Comparison of ENCODE assay signal across 20 cellular contexts in the genomic region with DNA sequence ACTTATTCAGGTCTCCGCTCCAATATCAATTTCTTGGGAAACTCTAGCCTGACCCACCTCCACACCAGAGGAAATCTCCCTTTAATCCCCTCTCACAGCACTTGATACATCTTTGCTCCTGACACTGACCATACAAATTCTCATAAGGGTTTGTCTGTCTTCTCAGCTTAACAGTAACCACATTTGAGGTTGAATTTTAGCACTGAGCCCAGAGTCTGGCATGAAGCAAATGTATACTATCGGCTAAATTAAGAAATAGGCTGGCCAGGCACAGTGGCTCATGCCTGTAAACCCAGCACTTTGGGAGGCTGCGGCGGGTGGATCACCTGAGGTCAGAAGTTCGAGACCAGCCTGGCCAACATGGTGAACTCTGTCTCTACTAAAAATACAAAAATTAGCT. TPM values are rescaled to one million over a fixed set of nuclear protein-coding genes. Genes with fewer than 3 reads are reported as not detected.
DNase-seq lines count a peak whose midpoint lies in the region; ATAC-seq and TF ChIP-seq lines count a peak whose summit lies in the region.
"Had no signal": no experiment of that assay in that cellular context is flagged by ENCODE, and none has a peak within 500 bp of the region (broad histone marks: within the 10 kb centered on the region; RNA-seq: fewer than 3 reads in every experiment).

No MANE protein-coding gene starts in this region.

- no peaks in the 10 kb centered on the region for H3F3A ChIP-seq in neural progenitor cell (ENCODE audit: low read depth)

- H3K9ac ChIP-seq in IMR-90 (ENCODE audit: low read depth, low read length) (no peak overlapping the region), neural progenitor cell (no peak overlapping the region)

- H3K27ac Mint-ChIP-seq in neural progenitor cell = no peak overlapping the region
- H3K27ac Mint-ChIP-seq: CD8-positive, alpha-beta T cell; GM23338 had no signal

- H2BK20ac ChIP-seq in IMR-90 (ENCODE audit: low read depth, low read length) = peak overlapping the region; percentile 68; the same call in 1 of the 2 replicates

- H3K9me3 ChIP-seq in IMR-90 (ENCODE audit: control insufficient read depth, insufficient read depth, low read length) = no peaks in the 10 kb centered on the region
- no peaks in the 10 kb centered on the region for H3K9me3 ChIP-seq in ascending aorta
- H3K9me3 ChIP-seq in right lobe of liver = no peaks in the 10 kb centered on the region
- H3K9me3 ChIP-seq in neural progenitor cell (ENCODE audit: low read depth) = no peaks in the 10 kb centered on the region
- H3K9me3 ChIP-seq: BE2C had no signal

- H3K4me1 Mint-ChIP-seq in neural progenitor cell = no peaks in the 10 kb centered on the region
- H3K4me1 Mint-ChIP-seq: GM23338 had no signal

- peak overlapping the region; percentile 49; the same call in 1 of the 2 replicates for H2BK120ac ChIP-seq in IMR-90 (ENCODE audit: low read depth, low read length)

- peaks cover 30% of the 10 kb centered on the region for H3K36me3 Mint-ChIP-seq in neural progenitor cell

- H2AFZ ChIP-seq in IMR-90 (replicated peaks; ENCODE audit: low read length, poor library complexity) = no peak overlapping the region
- H2AFZ ChIP-seq in neural progenitor cell (replicated peaks) = no peak overlapping the region
- H2AFZ ChIP-seq: GM23338 had no signal

- no peak for TF ChIP-seq POLR2A in IMR-90 (IDR thresholded peaks at IDR 0.05; ENCODE audit: low read depth, low read length)
- TF ChIP-seq POLR2A in right lobe of liver (IDR thresholded peaks at IDR 0.05) = no peak

- H2AK5ac ChIP-seq in IMR-90 (ENCODE audit: low read depth, low read length) = no peak overlapping the region

- H3K4me2 ChIP-seq in IMR-90 (ENCODE audit: low read depth, low read length) = no peak overlapping the region
- no peak overlapping the region for H3K4me2 ChIP-seq in neural progenitor cell
- H3K4me2 ChIP-seq: GM23338 had no signal

- no peak overlapping the region for H3K56ac ChIP-seq in IMR-90 (ENCODE audit: extremely low read depth, insufficient read depth, low read length)

- H2BK15ac ChIP-seq in IMR-90 (ENCODE audit: low read depth, low read length) = no peak overlapping the region

- intact Hi-C loops in IMR-90 (cut with micrococcal nuclease) = no loop called here
- intact Hi-C loops in ascending aorta (cut with DNase I) = loop anchor here (10.0 kb wide), 1 partner anchor 615 kb away; no protein-coding TSS in a partner anchor
- intact Hi-C loops in right lobe of liver (cut with DNase I) = no loop called here

- peaks cover 41 to 59% of the 10 kb centered on the region in 2 experiments for H3K79me1 ChIP-seq in IMR-90 (ENCODE audit: low read depth in 1 of 2, low read length in 2 of 2)

- no peak overlapping the region; the same call in 1 of the 2 replicates for H3K27ac ChIP-seq in IMR-90 (ENCODE audit: insufficient read depth, low read length)
- peak overlapping the region; percentile 66 to 72 for H3K27ac ChIP-seq in ascending aorta
- peak overlapping the region; percentile 47 to 84 (median 69) for H3K27ac ChIP-seq in right lobe of liver
- H3K27ac ChIP-seq in substantia nigra (ENCODE audit: low read depth, low read length, poor library complexity, severe bottlenecking) = peak overlapping the region; percentile 10
- no peak overlapping the region for H3K27ac ChIP-seq in neural progenitor cell

- H3K9me1 ChIP-seq in IMR-90 (ENCODE audit: insufficient read depth, low read length) = peaks cover 7% of the 10 kb centered on the region

- no peak overlapping the region for H3K18ac ChIP-seq in IMR-90 (ENCODE audit: low read depth, low read length)

- WGBS in IMR-90 (ENCODE audit: extremely low coverage in 2 of 2, insufficient read length in 1 of 2), 2 experiments = 75% methylated on average over 1 of the region's 5 CpGs; no CpG with 5 or more reads in 1 of the 2 experiments
- 65% methylated on average over 4 of the region's 5 CpGs for WGBS in right lobe of liver (ENCODE audit: insufficient coverage, low coverage, low lambda C conversion rate, missing lambda C conversion rate)

- no peak overlapping the region for H2AK9ac ChIP-seq in IMR-90 (replicated peaks; ENCODE audit: low read depth, low read length, poor library complexity)

- peak overlapping the region; percentile 33; the same call in 1 of the 2 replicates for H4K91ac ChIP-seq in IMR-90 (ENCODE audit: insufficient read depth, low read depth, low read length)

- no peak overlapping the region for H3K4me3 Mint-ChIP-seq in neural progenitor cell
- H3K4me3 Mint-ChIP-seq: CD8-positive, alpha-beta T cell; GM23338 had no signal

- H3K4me3 ChIP-seq in IMR-90 (ENCODE audit: insufficient read depth, low read depth, low read length) = no peak overlapping the region
- no peak overlapping the region for H3K4me3 ChIP-seq in ascending aorta
- no peak overlapping the region for H3K4me3 ChIP-seq in right lobe of liver
- H3K4me3 ChIP-seq in neural progenitor cell = no peak overlapping the region
- H3K4me3 ChIP-seq: GM23338 had no signal

- no peaks in the 10 kb centered on the region for H3K9me3 Mint-ChIP-seq in neural progenitor cell
- H3K9me3 Mint-ChIP-seq: CD8-positive, alpha-beta T cell; GM23338 had no signal

- TF ChIP-seq RAD21 in IMR-90 (IDR thresholded peaks at IDR 0.05; ENCODE audit: low read length) = no peak

- no peaks in the 10 kb centered on the region for H3K27me3 ChIP-seq in IMR-90 (ENCODE audit: control insufficient read depth, insufficient read depth, low read length)
- no peaks in the 10 kb centered on the region for H3K27me3 ChIP-seq in ascending aorta
- no peaks in the 10 kb centered on the region for H3K27me3 ChIP-seq in right lobe of liver
- no peaks in the 10 kb centered on the region for H3K27me3 ChIP-seq in neural progenitor cell
- H3K27me3 ChIP-seq: BE2C had no signal

- H3K36me3 ChIP-seq in IMR-90 (ENCODE audit: control insufficient read depth, insufficient read depth, low read length) (peaks cover 14% of the 10 kb centered on the region), ascending aorta (peaks cover 23 to 40% of the 10 kb centered on the region in 2 donors), right lobe of liver (peaks cover 0 to 18% (median 3%) of the 10 kb centered on the region in 4 donors), neural progenitor cell (peaks cover 4% of the 10 kb centered on the region)

- H4K20me1 ChIP-seq in IMR-90 (ENCODE audit: insufficient read depth, low read length) = no peaks in the 10 kb centered on the region
- peaks cover 36% of the 10 kb centered on the region for H4K20me1 ChIP-seq in neural progenitor cell (ENCODE audit: low read depth)

- H3K27me3 Mint-ChIP-seq in neural progenitor cell (ENCODE audit: insufficient read depth, low read depth) = no peaks in the 10 kb centered on the region

- dilution Hi-C loops in IMR-90 (cut with HindIII; ENCODE audit: low sequenced_read_pairs, unreplicated experiment) = no loop called here

- ATAC-seq in IMR-90 (ENCODE audit: low read depth) = no peak
- ATAC-seq in right lobe of liver = no peak
- no peak for ATAC-seq in HG03354 (IDR thresholded peaks at IDR 0.05; ENCODE audit: poor library complexity, severe bottlenecking, unreplicated experiment)
- ATAC-seq: CD8-positive, alpha-beta T cell; GM23338; HCT116; Panc1; Right ventricle myocardium inferior had no signal

- no peak overlapping the region for H4K5ac ChIP-seq in IMR-90 (ENCODE audit: low read depth, low read length)

- in situ Hi-C loops in IMR-90 (cut with MboI; ENCODE audit: low sequenced_read_pairs) = no loop called here

- H4K8ac ChIP-seq in IMR-90 (ENCODE audit: low read depth in 2 of 2, low read length in 2 of 2) = peak overlapping the region in 1 of 2 experiments; percentile 2; a peak in 1 of 4 replicates

- H3K14ac ChIP-seq in IMR-90 (replicated peaks; ENCODE audit: low read depth, low read length) = 0 out of 2 replicates have a peak overlapping the region, but pooled peaks have one; percentile 30

- DNase-seq in IMR-90 (no peak), ascending aorta (ENCODE audit: low spot score in 2 of 2) (no peak), right lobe of liver (no peak), substantia nigra (lab: John Stamatoyannopoulos, UW) (no peak), neural progenitor cell (ENCODE audit: low spot score) (no peak), NCI-H2029 treated with DMSO at 0.1 percent for 48 hours (lab: John Stamatoyannopoulos, UW) (no peak), iPS-NIHi11 (ENCODE audit: low spot score) (no peak)
- DNase-seq: BE2C; CD8-positive, alpha-beta T cell; DMS79; NCI-H1048; NCI-H1436 treated with DMSO at 0.1 percent for 48 hours; NCI-H2081 treated with DMSO at 0.1 percent for 48 hours; NCI-H510A; NCI-H774 had no signal

- 0 out of 2 replicates have a peak overlapping the region, but pooled peaks have one; percentile 44 for H3K4ac ChIP-seq in IMR-90 (ENCODE audit: low read depth, low read length)

- TF ChIP-seq CTCF in IMR-90 (conservative IDR thresholded peaks at IDR 0.05; ENCODE audit: low read depth, low read length) = no peak
- no peak for TF ChIP-seq CTCF in ascending aorta (IDR thresholded peaks at IDR 0.05)
- TF ChIP-seq CTCF in right lobe of liver (IDR thresholded peaks at IDR 0.05) = no peak
- no peak for TF ChIP-seq CTCF in neural progenitor cell (IDR thresholded peaks at IDR 0.05)

- H3K79me2 ChIP-seq in neural progenitor cell (ENCODE audit: low read depth) = peaks cover 52% of the 10 kb centered on the region

- BruUV-seq in IMR-90 (replicated peaks; lab: Mats Ljungman, UMichigan) = no TSS peak

- H3K4me1 ChIP-seq in IMR-90 (ENCODE audit: control insufficient read depth, insufficient read depth, low read length) = peaks cover 4% of the 10 kb centered on the region; the same call in 1 of the 2 replicates
- H3K4me1 ChIP-seq in ascending aorta = peaks cover 7 to 17% of the 10 kb centered on the region in 2 donors
- peaks cover 0 to 48% (median 25%) of the 10 kb centered on the region in 4 donors for H3K4me1 ChIP-seq in right lobe of liver
- H3K4me1 ChIP-seq in neural progenitor cell = peaks cover 2% of the 10 kb centered on the region
- H3K4me1 ChIP-seq: BE2C had no signal

- CTCF ChIA-PET in IMR-90 (lab: Yijun Ruan, JAX) = no interaction called here

- POLR2A ChIA-PET in IMR-90 (lab: Charles Lee; ENCODE audit: unreplicated experiment) = no interaction called here

- H2BK5ac ChIP-seq in IMR-90 (ENCODE audit: low read depth, low read length, poor library complexity, severe bottlenecking) = no peak overlapping the region

- no peak overlapping the region for H3K23ac ChIP-seq in IMR-90 (ENCODE audit: low read depth, low read length)

TF ChIP-seq in IMR-90, 13 proteins besides CTCF, POLR2A, EP300 and RAD21 (continues in another document):
- TF ChIP-seq RCOR1 (IDR thresholded peaks at IDR 0.05; ENCODE audit: insufficient replicate concordance, low read length) = no peak
- no peak for TF ChIP-seq NFE2L2 (IDR thresholded peaks at IDR 0.05; ENCODE audit: low read depth, low read length)

RNA-seq across cellular contexts. Expression of gene CDK5RAP2, which starts 9.7 kb away (rescaled TPM):
- total RNA-seq in IMR-90 (2012; rRNA removed) (29.4 and 31.7 TPM in 2 replicates), ascending aorta (33.6 TPM), right lobe of liver (10 to 100 TPM; 25.9 to 61.6 (median 34.7) TPM), neural progenitor cell (ENCODE audit: low replicate concordance) (62.5 and 72.6 TPM in 2 replicates)
- polyA plus RNA-seq in IMR-90 (2012; rRNA removed) = 27.9 and 29.5 TPM in 2 replicates
- 17.2 TPM in 2 replicates for polyA plus RNA-seq in IMR-90 (2012; cell fraction: cytosol; rRNA removed)
- 44.6 and 59.8 TPM in 2 replicates for polyA plus RNA-seq in IMR-90 (2012; cell fraction: nucleus; rRNA removed; ENCODE audit: low replicate concordance)

Comparison
In these comparisons a context has a peak if more than half of its experiments do, and no peak if none do; other contexts are left out.
1. H3K27ac ChIP-seq: peak in ascending aorta (2 of 2), right lobe of liver (3 of 3) and substantia nigra (single experiment); none in IMR-90 (single experiment) and neural progenitor cell (single experiment).